ENCODE assay signal across 8 cellular contexts in the genomic region with DNA sequence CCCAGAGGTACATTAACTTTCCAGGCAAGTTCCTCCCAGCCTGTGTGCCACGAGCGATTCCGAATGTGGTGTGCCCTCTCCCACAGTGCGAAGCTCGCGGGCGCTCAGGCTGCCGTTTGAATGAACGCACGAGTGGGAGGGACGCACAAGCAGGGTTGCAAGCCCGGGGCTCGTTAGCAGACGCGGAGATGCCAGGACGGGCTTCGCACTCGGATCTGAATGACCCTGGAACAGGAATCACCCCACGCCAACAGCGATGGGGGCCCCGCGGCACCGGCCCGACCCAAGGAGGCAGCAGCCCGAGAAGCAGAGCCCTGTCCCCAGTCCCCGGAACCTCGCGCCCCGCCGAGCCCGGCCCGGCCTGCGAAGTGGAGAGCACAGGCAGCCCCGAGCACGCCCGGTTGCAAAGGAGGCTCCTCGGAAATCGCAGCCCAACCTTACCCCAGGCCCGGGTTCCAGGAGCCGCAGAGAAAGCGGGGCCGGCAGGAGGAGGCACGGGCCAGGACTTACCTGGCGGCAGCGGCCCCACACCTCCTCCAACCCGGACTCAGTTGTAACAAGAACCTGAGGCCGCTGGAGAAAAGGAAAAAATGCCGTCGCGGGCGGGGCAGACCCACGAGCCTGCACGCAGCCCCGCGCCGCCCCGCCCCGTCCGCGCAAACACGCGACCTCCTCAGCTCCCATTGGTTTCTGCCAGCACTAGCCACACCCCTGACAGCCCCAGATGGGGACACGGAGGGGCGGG. TPM values are rescaled to one million over a fixed set of nuclear protein-coding genes. Genes with fewer than 3 reads are reported as not detected.
DNase-seq lines count a peak whose midpoint lies in the region; ATAC-seq and TF ChIP-seq lines count a peak whose summit lies in the region.

A gene with protein sequence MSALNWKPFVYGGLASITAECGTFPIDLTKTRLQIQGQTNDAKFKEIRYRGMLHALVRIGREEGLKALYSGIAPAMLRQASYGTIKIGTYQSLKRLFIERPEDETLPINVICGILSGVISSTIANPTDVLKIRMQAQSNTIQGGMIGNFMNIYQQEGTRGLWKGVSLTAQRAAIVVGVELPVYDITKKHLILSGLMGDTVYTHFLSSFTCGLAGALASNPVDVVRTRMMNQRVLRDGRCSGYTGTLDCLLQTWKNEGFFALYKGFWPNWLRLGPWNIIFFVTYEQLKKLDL (minus strand): TSS at position 584 of the 745 bp plus-strand sequence. CDS start 6,948 bp downstream, outside the sequence.

- no peak within 1 kb of the TSS for H3K27ac ChIP-seq in DOHH2 (ENCODE audit: low read depth, low read length)

- H3K4me1 ChIP-seq in DOHH2 (ENCODE audit: control insufficient read depth, low read length) = peaks cover 23% of the 10 kb centered on the region

- no peaks in the 10 kb centered on the region for H3K9me2 ChIP-seq in DOHH2 (replicated peaks; ENCODE audit: control insufficient read depth, low read length)

- H3K79me2 ChIP-seq in DOHH2 (ENCODE audit: control insufficient read depth, low read length) = no peaks in the 10 kb centered on the region

- peak; percentile 86 for ATAC-seq in GM21825 (IDR thresholded peaks at IDR 0.05; ENCODE audit: unreplicated experiment)

- peaks cover 31% of the 10 kb centered on the region for H3K4me1 Mint-ChIP-seq in nephron
- H3K4me1 Mint-ChIP-seq in stimulated activated naive CD8-positive, alpha-beta T cell treated with anti-CD3 and anti-CD28 coated beads, Interleukin-15, Interleukin-2, amounts not matched to agents 100 ng/mL and 50 ng/mL, for 24 hours (ENCODE audit: low read depth) = peaks cover 27% of the 10 kb centered on the region

- peaks cover 13% of the 10 kb centered on the region for H3K27me3 ChIP-seq in DOHH2 (ENCODE audit: control insufficient read depth, low read length)

- no peaks in the 10 kb centered on the region for H3K36me3 Mint-ChIP-seq in nephron (ENCODE audit: low read depth)
- H3K36me3 Mint-ChIP-seq in stimulated activated naive CD8-positive, alpha-beta T cell treated with anti-CD3 and anti-CD28 coated beads, Interleukin-15, Interleukin-2, amounts not matched to agents 100 ng/mL and 50 ng/mL, for 24 hours (ENCODE audit: low read depth) = no peaks in the 10 kb centered on the region

- peak within 1 kb of the TSS; percentile 98 for H3K4me2 ChIP-seq in DOHH2 (ENCODE audit: low read length)

- peak within 1 kb of the TSS; percentile 89 to 94 (median 92) for H3K4me3 Mint-ChIP-seq in nephron
- peak within 1 kb of the TSS; percentile 89 for H3K4me3 Mint-ChIP-seq in stimulated activated naive CD8-positive, alpha-beta T cell treated with anti-CD3 and anti-CD28 coated beads, Interleukin-15, Interleukin-2, amounts not matched to agents 100 ng/mL and 50 ng/mL, for 24 hours

- no peaks in the 10 kb centered on the region for H3K36me3 ChIP-seq in DOHH2 (ENCODE audit: control insufficient read depth, low read length)

- DNase-seq in Kasumi-1 (lab: John Stamatoyannopoulos, UW) = peak; percentile 94 to 95
- peak; percentile 71 to 86 for DNase-seq in SHP77 (lab: John Stamatoyannopoulos, UW)
- DNase-seq in activated effector memory CD4-positive, alpha-beta T cell treated with Interleukin-2 at 50 U/mL for 16 hours = peak; percentile 90
- DNase-seq in fibroblast of the aortic adventitia (ENCODE audit: low read depth) = peak; percentile 79

- no peaks in the 10 kb centered on the region for H4K20me1 ChIP-seq in DOHH2 (ENCODE audit: control insufficient read depth, insufficient read depth, low read depth, low read length)

- H3K4me3 ChIP-seq in DOHH2 (ENCODE audit: low read length) = peak within 1 kb of the TSS; percentile 82
- peak within 1 kb of the TSS; percentile 78 for H3K4me3 ChIP-seq in fibroblast of the aortic adventitia (ENCODE audit: low read depth, low read length)

- TF ChIP-seq CTCF in DOHH2 (IDR thresholded peaks at IDR 0.05; ENCODE audit: low read depth, low read length, poor library complexity, severe bottlenecking) = no peak
- no peak for TF ChIP-seq CTCF in fibroblast of the aortic adventitia (IDR thresholded peaks at IDR 0.05; ENCODE audit: insufficient read depth, low read length)
- TF ChIP-seq CTCF in nephron (IDR thresholded peaks at IDR 0.05; ENCODE audit: unreplicated experiment in 3 of 3) = no peak

- no peaks in the 10 kb centered on the region for H3K9me3 Mint-ChIP-seq in nephron
- H3K9me3 Mint-ChIP-seq in stimulated activated naive CD8-positive, alpha-beta T cell treated with anti-CD3 and anti-CD28 coated beads, Interleukin-15, Interleukin-2, amounts not matched to agents 100 ng/mL and 50 ng/mL, for 24 hours = no peaks in the 10 kb centered on the region

- no peaks in the 10 kb centered on the region for H3K9me3 ChIP-seq in DOHH2 (ENCODE audit: control insufficient read depth, insufficient read depth, low read length)

- peaks cover 5% of the 10 kb centered on the region for H3K27me3 Mint-ChIP-seq in nephron (ENCODE audit: low read depth)
- H3K27me3 Mint-ChIP-seq in stimulated activated naive CD8-positive, alpha-beta T cell treated with anti-CD3 and anti-CD28 coated beads, Interleukin-15, Interleukin-2, amounts not matched to agents 100 ng/mL and 50 ng/mL, for 24 hours = no peaks in the 10 kb centered on the region

- H3F3A ChIP-seq in DOHH2 (ENCODE audit: control insufficient read depth, insufficient read depth) = peaks cover 16% of the 10 kb centered on the region

- H3K27ac Mint-ChIP-seq in nephron = peak within 1 kb of the TSS; percentile 65 to 84 (median 78)
- H3K27ac Mint-ChIP-seq in stimulated activated naive CD8-positive, alpha-beta T cell treated with anti-CD3 and anti-CD28 coated beads, Interleukin-15, Interleukin-2, amounts not matched to agents 100 ng/mL and 50 ng/mL, for 24 hours = peak within 1 kb of the TSS; percentile 93

RNA-seq across cellular contexts. Expression of the gene that starts here (rescaled TPM):
- 7.6 and 10.4 TPM in 2 replicates for total RNA-seq in fibroblast of the aortic adventitia (ENCODE audit: low replicate concordance)
